ENCODE assay signal across 15 cellular contexts in the genomic region with DNA sequence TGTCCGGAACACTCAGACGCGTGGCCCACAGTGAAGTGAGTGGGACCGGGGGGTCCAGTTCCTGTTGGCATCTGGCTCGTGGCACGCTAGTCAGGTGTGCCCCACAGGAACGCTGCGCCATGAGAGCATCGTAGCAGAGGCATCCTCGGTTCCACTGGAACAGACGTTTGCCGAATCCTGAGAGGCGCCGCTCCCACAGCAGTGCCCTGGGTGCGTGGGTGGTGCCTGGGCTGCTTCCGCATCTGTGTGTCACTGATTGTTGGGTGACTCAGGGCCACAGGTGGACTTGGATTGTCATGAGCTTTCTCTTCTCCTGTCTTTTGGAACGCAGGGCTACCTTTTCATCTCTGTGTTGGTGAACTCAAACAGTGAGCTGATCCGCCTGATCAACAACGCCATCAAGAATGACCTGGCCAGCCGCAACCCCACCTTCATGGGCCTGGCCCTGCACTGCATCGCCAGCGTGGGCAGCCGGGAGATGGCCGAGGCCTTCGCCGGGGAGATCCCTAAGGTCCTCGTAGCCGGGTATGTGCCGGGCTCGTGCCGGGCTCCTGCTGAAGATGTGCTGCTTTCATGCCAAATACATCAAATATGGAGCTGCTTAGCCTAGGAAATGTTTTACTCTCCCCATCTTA. TPM values are rescaled to one million over a fixed set of nuclear protein-coding genes. Genes with fewer than 3 reads are reported as not detected.
A peak's percentile ranks its signal among the peaks of the same experiment; 100 is the strongest.
DNase-seq lines count a peak whose midpoint lies in the region; ATAC-seq and TF ChIP-seq lines count a peak whose summit lies in the region.
"Had no signal": no experiment of that assay in that cellular context is flagged by ENCODE, and none has a peak within 500 bp of the region (broad histone marks: within the 10 kb centered on the region; RNA-seq: fewer than 3 reads in every experiment).

No MANE protein-coding gene starts in this region.

- no peak overlapping the region for H3K4me2 ChIP-seq in H9 (ENCODE audit: insufficient read depth, insufficient read length, low read length)

- H3K23me2 ChIP-seq in H9 (ENCODE audit: insufficient read length, low read depth, low read length, poor library complexity, severe bottlenecking), result no peaks in the 10 kb centered on the region

- TF ChIP-seq CTCF in H9 (conservative IDR thresholded peaks at IDR 0.05), result no peak
- TF ChIP-seq CTCF in GM13977 (IDR thresholded peaks at IDR 0.05; ENCODE audit: extremely low read depth, insufficient read depth, missing control alignments), result no peak

- H4K20me1 ChIP-seq in H9 (ENCODE audit: control insufficient read depth, insufficient read depth, insufficient read length), result no peaks in the 10 kb centered on the region

- no peak overlapping the region for H3K23ac ChIP-seq in H9 (ENCODE audit: insufficient read length, low read depth, low read length)

- intact Hi-C loops in CD4-positive, alpha-beta memory T cell (cut with micrococcal nuclease), result no loop called here

- H3K18ac ChIP-seq in H9 (ENCODE audit: insufficient read length, low read depth, low read length), result no peak overlapping the region

- H3K27ac Mint-ChIP-seq in CD4-positive, alpha-beta memory T cell, result peak overlapping the region in 5 of 7 donors; percentile 24 to 79 (median 68)
- H3K27ac Mint-ChIP-seq in H9, result peak overlapping the region in 2 of 3 experiments; percentile 55 to 82; a peak in 2 of 7 replicates
- peak overlapping the region; percentile 89 to 91 for H3K27ac Mint-ChIP-seq in effector memory CD8-positive, alpha-beta T cell
- H3K27ac Mint-ChIP-seq in stimulated activated effector memory CD8-positive, alpha-beta T cell treated with anti-CD3 and anti-CD28 coated beads, Interleukin-12 subunit alpha, Interleukin-12 subunit beta, amount 100 ng/mL, for 72 hours, result peak overlapping the region; percentile 32
- H3K27ac Mint-ChIP-seq: HFFc6 had no signal

- H3K4me1 Mint-ChIP-seq in CD4-positive, alpha-beta memory T cell, result peaks cover 19 to 46% (median 25%) of the 10 kb centered on the region in 4 donors
- H3K4me1 Mint-ChIP-seq in H9, result peaks cover 6 to 12% of the 10 kb centered on the region in 2 experiments
- H3K4me1 Mint-ChIP-seq in effector memory CD8-positive, alpha-beta T cell (ENCODE audit: low read depth in 2 of 2), result peaks cover 31 to 33% of the 10 kb centered on the region in 2 donors
- peaks cover 50% of the 10 kb centered on the region for H3K4me1 Mint-ChIP-seq in stimulated activated effector memory CD8-positive, alpha-beta T cell treated with anti-CD3 and anti-CD28 coated beads, Interleukin-12 subunit alpha, Interleukin-12 subunit beta, amount 100 ng/mL, for 72 hours

- H2BK20ac ChIP-seq in H9 (ENCODE audit: low read depth, low read length, poor library complexity, severe bottlenecking), result no peak overlapping the region

- no peak overlapping the region for H2BK120ac ChIP-seq in H9 (ENCODE audit: low read depth, low read length, poor library complexity, severe bottlenecking)

- no peaks in the 10 kb centered on the region for H3K27me3 Mint-ChIP-seq in CD4-positive, alpha-beta memory T cell
- no peaks in the 10 kb centered on the region for H3K27me3 Mint-ChIP-seq in H9 (ENCODE audit: low read depth)
- no peaks in the 10 kb centered on the region for H3K27me3 Mint-ChIP-seq in effector memory CD8-positive, alpha-beta T cell

- H2BK5ac ChIP-seq in H9 (ENCODE audit: insufficient read length, low read length), result no peak overlapping the region

- no peaks in the 10 kb centered on the region for H3K79me2 ChIP-seq in H9 (ENCODE audit: insufficient read depth, low read length)

- H4K5ac ChIP-seq in H9 (ENCODE audit: insufficient read length, low read depth, low read length), result no peak overlapping the region

- no peak overlapping the region for H3T11ph ChIP-seq in H9 (ENCODE audit: low read length)

- no peaks in the 10 kb centered on the region for H3K9me3 ChIP-seq in CD4-positive, alpha-beta memory T cell (ENCODE audit: control insufficient read depth in 1 of 2, low read length in 2 of 2)
- H3K9me3 ChIP-seq in H9 (ENCODE audit: control insufficient read depth, low read depth, low read length), result no peaks in the 10 kb centered on the region

- no peak overlapping the region for H4K8ac ChIP-seq in H9 (replicated peaks; ENCODE audit: insufficient read length, low read depth, low read length)

- no peak overlapping the region for H3K14ac ChIP-seq in H9 (ENCODE audit: insufficient read depth, low read length)

- H3K79me1 ChIP-seq in H9 (ENCODE audit: insufficient read depth, low read depth, low read length, poor library complexity, severe bottlenecking), result peaks cover 2% of the 10 kb centered on the region

- no peak overlapping the region for H3K4me3 Mint-ChIP-seq in CD4-positive, alpha-beta memory T cell
- no peak overlapping the region for H3K4me3 Mint-ChIP-seq in H9
- H3K4me3 Mint-ChIP-seq in effector memory CD8-positive, alpha-beta T cell, result no peak overlapping the region
- H3K4me3 Mint-ChIP-seq in stimulated activated effector memory CD8-positive, alpha-beta T cell treated with anti-CD3 and anti-CD28 coated beads, Interleukin-12 subunit alpha, Interleukin-12 subunit beta, amount 100 ng/mL, for 72 hours, result no peak overlapping the region
- H3K4me3 Mint-ChIP-seq: HFFc6 had no signal

- peaks cover 31% of the 10 kb centered on the region for H3K36me3 ChIP-seq in CD4-positive, alpha-beta memory T cell (ENCODE audit: insufficient read depth, low read length)

- no peak for ATAC-seq in effector memory CD8-positive, alpha-beta T cell (replicated peaks)
- no peak for ATAC-seq in stimulated activated effector memory CD8-positive, alpha-beta T cell treated with anti-CD3 and anti-CD28 coated beads, Interleukin-12 subunit alpha, Interleukin-12 subunit beta, amount 100 ng/mL, for 72 hours

- in situ Hi-C loops in GM13977 (cut with MboI; ENCODE audit: low pct_unique_long_range_greater_than_20kb, low sequenced_read_pairs, unreplicated experiment), result no loop called here

- no peaks in the 10 kb centered on the region for H3K27me3 ChIP-seq in CD4-positive, alpha-beta memory T cell (ENCODE audit: insufficient read depth, low read length)
- H3K27me3 ChIP-seq in H9 (ENCODE audit: insufficient read depth, low read length), result no peaks in the 10 kb centered on the region

- POLR2A ChIA-PET in CD4-positive, alpha-beta memory T cell (lab: Charles Lee; ENCODE audit: partially characterized antibody), result no interaction called here

- no peak overlapping the region for H3K4ac ChIP-seq in H9 (ENCODE audit: low read depth, low read length)

- H3K27ac ChIP-seq in CD4-positive, alpha-beta memory T cell (ENCODE audit: low read depth, low read length), result no peak overlapping the region
- no peak overlapping the region for H3K27ac ChIP-seq in H9 (ENCODE audit: insufficient read length, low read depth, low read length)

- H3K9me3 Mint-ChIP-seq in CD4-positive, alpha-beta memory T cell, result no peaks in the 10 kb centered on the region
- H3K9me3 Mint-ChIP-seq in H9, result no peaks in the 10 kb centered on the region
- H3K9me3 Mint-ChIP-seq in effector memory CD8-positive, alpha-beta T cell, result no peaks in the 10 kb centered on the region
- H3K9me3 Mint-ChIP-seq in stimulated activated effector memory CD8-positive, alpha-beta T cell treated with anti-CD3 and anti-CD28 coated beads, Interleukin-12 subunit alpha, Interleukin-12 subunit beta, amount 100 ng/mL, for 72 hours, result no peaks in the 10 kb centered on the region
- H3K9me3 Mint-ChIP-seq: HFFc6 had no signal

- no peak overlapping the region for H3K4me3 ChIP-seq in CD4-positive, alpha-beta memory T cell (ENCODE audit: low read length in 2 of 2)

- H4K91ac ChIP-seq in H9 (ENCODE audit: insufficient read length, low read depth, low read length), result no peak overlapping the region

- no CpG with 5 or more reads among the region's 31 CpGs for WGBS in H9 (ENCODE audit: extremely low coverage, insufficient read length, low lambda C conversion rate)

- H3K56ac ChIP-seq in H9 (ENCODE audit: insufficient read length, low read depth, low read length), result no peak overlapping the region

- no peak overlapping the region for H2BK12ac ChIP-seq in H9 (ENCODE audit: insufficient read length, low read depth, low read length)

- H2AK5ac ChIP-seq in H9 (ENCODE audit: insufficient read length, low read length), result no peak overlapping the region

- H3K4me1 ChIP-seq in CD4-positive, alpha-beta memory T cell (ENCODE audit: insufficient read depth, low read length), result peaks cover 18% of the 10 kb centered on the region
- no peaks in the 10 kb centered on the region for H3K4me1 ChIP-seq in H9 (ENCODE audit: insufficient read depth, low read length)

- peaks cover 31 to 49% of the 10 kb centered on the region in 2 donors for H3K36me3 Mint-ChIP-seq in CD4-positive, alpha-beta memory T cell
- peaks cover 7 to 57% (median 56%) of the 10 kb centered on the region in 3 experiments; a peak in 6 of 7 replicates for H3K36me3 Mint-ChIP-seq in H9 (ENCODE audit: insufficient read depth in 1 of 3, low read depth in 3 of 3)
- peaks cover 41% of the 10 kb centered on the region for H3K36me3 Mint-ChIP-seq in effector memory CD8-positive, alpha-beta T cell (ENCODE audit: insufficient read depth)
- peaks cover 42% of the 10 kb centered on the region for H3K36me3 Mint-ChIP-seq in stimulated activated effector memory CD8-positive, alpha-beta T cell treated with anti-CD3 and anti-CD28 coated beads, Interleukin-12 subunit alpha, Interleukin-12 subunit beta, amount 100 ng/mL, for 72 hours

- DNase-seq in CD4-positive, alpha-beta memory T cell, result no peak
- no peak for DNase-seq in H9
- DNase-seq in effector memory CD8-positive, alpha-beta T cell, result no peak
- DNase-seq in stimulated activated effector memory CD8-positive, alpha-beta T cell treated with anti-CD3 and anti-CD28 coated beads, Interleukin-12 subunit alpha, Interleukin-12 subunit beta, amount 100 ng/mL, for 72 hours (ENCODE audit: low spot score in 2 of 2), result no peak
- no peak for DNase-seq in GM13977 (ENCODE audit: low spot score)
- no peak for DNase-seq in D341Med (ENCODE audit: low spot score)
- DNase-seq in NCI-H69 (lab: John Stamatoyannopoulos, UW), result no peak
- DNase-seq: GF-D8; HFFc6; NCI-H1105 treated with DMSO at 0.1 percent for 48 hours; NCI-H187; NCI-H446; NK-92 treated with Interleukin-12 subunit alpha and Interleukin-12 subunit beta, amount 100 ng/mL, for 24 hours; OCI-M1; SIG-M5 had no signal

- H2BK15ac ChIP-seq in H9 (ENCODE audit: low read depth, low read length), result no peak overlapping the region

- H2AFZ ChIP-seq in H9 (ENCODE audit: low read length), result no peak overlapping the region

- no peak overlapping the region for H3K9ac ChIP-seq in H9 (ENCODE audit: extremely low read depth, insufficient read length, low read length)

- CTCF ChIA-PET in CD4-positive, alpha-beta memory T cell (lab: Charles Lee; ENCODE audit: partially characterized antibody), result no interaction called here

RNA-seq across cellular contexts. Expression of a gene that starts 46.2 kb away (rescaled TPM):
- 10 to 100 TPM; 81.7 to 87.4 TPM for total RNA-seq in CD4-positive, alpha-beta memory T cell
- 10 to 100 TPM in 1 of 2 donors, 1 to 10 TPM in 1; 5.1 to 14.1 TPM for polyA plus RNA-seq in CD4-positive, alpha-beta memory T cell
- total RNA-seq in H9 (2021), result 51.7 and 53.7 TPM in 2 replicates

Comparison
In these comparisons a context has a peak if more than half of its experiments do, and no peak if none do; other contexts are left out.
1. H3K27ac Mint-ChIP-seq: peak in every context shown above with its lines; median percentile 90 in effector memory CD8-positive, alpha-beta T cell; 68 in H9; 68 in CD4-positive, alpha-beta memory T cell; 32 in stimulated activated effector memory CD8-positive, alpha-beta T cell treated with anti-CD3 and anti-CD28 coated beads, Interleukin-12 subunit alpha, Interleukin-12 subunit beta, amount 100 ng/mL, for 72 hours.